9 cellular contexts compared by ENCODE assay signal in the genomic region with DNA sequence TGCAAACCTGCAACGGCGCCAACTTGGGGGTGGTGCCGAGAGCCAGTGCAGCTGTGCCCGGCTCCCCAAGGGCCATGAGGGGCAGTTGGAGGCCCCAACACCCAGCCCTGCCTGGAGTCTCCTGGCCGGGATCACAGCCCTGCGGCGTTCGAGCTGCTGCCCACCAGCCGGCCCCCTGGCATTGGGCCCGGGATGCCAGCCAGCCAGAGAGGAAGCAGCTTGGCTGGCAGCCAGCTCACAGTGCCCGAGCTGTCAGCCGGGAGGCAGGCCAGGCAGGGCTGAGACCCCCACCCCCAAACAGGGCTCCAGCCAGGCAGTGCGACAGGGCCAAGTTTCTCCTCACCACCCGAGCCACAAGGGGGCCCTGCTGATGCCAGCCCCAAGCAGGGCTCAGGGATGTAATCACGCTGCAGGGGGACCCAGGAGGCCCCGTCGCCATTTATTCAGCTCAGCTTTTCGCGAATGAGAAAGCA. TPM values are rescaled to one million over a fixed set of nuclear protein-coding genes. Genes with fewer than 3 reads are reported as not detected.
DNase-seq lines count a peak whose midpoint lies in the region; TF ChIP-seq lines count a peak whose summit lies in the region.
"Had no signal": no experiment of that assay in that cellular context is flagged by ENCODE, and none has a peak within 500 bp of the region (broad histone marks: within the 10 kb centered on the region; RNA-seq: fewer than 3 reads in every experiment).

No MANE protein-coding gene starts in this region.

- no TSS peak for BruUV-seq in A673 (replicated peaks; lab: Mats Ljungman, UMichigan)

- H3K36me3 ChIP-seq in A673 (ENCODE audit: insufficient read depth, low read length, poor library complexity, severe bottlenecking) (no peaks in the 10 kb centered on the region), OCI-LY3 (replicated peaks; ENCODE audit: low read depth, low read length) (no peaks in the 10 kb centered on the region)

- H4K20me1 ChIP-seq in OCI-LY3 (ENCODE audit: insufficient read depth, low read length) = no peaks in the 10 kb centered on the region

- in situ Hi-C loops in GM13977 (cut with MboI; ENCODE audit: low pct_unique_long_range_greater_than_20kb, low sequenced_read_pairs, unreplicated experiment) = no loop called here

- peak; percentile 66 for TF ChIP-seq CTCF in A673 (conservative IDR thresholded peaks at IDR 0.05; ENCODE audit: low read depth, low read length)
- peak; percentile 13 for TF ChIP-seq CTCF in GM13977 (IDR thresholded peaks at IDR 0.05; ENCODE audit: extremely low read depth, insufficient read depth, missing control alignments)
- TF ChIP-seq CTCF in OCI-LY3 (IDR thresholded peaks at IDR 0.05; ENCODE audit: low read depth, low read length) = peak; percentile 46

- intact Hi-C loops in A673 (cut with micrococcal nuclease; ENCODE audit: unreplicated experiment) = no loop called here
- intact Hi-C loops in head of caudate nucleus (cut with DNase I) = no loop called here

- CTCF ChIA-PET in A673 (lab: Charles Lee) = interaction anchor here (0.6 to 1.0 kb wide), 4 partner anchors 9 to 140 kb away, joined by 3 to 9 read pairs (median 4); no protein-coding TSS in a partner anchor
- CTCF ChIA-PET in HEK293T (lab: Yijun Ruan, JAX) = no interaction called here

- H3K27me3 ChIP-seq in A673 (replicated peaks; ENCODE audit: insufficient read depth, low read depth, low read length, poor library complexity) (no peaks in the 10 kb centered on the region), OCI-LY3 (ENCODE audit: low read depth, low read length) (no peaks in the 10 kb centered on the region)

- H3K9me3 ChIP-seq in A673 (ENCODE audit: low read depth, low read length, poor library complexity, severe bottlenecking) = no peaks in the 10 kb centered on the region
- H3K9me3 ChIP-seq in OCI-LY3 (ENCODE audit: insufficient read depth, low read length) = no peaks in the 10 kb centered on the region

- H3K4me1 ChIP-seq in A673 (ENCODE audit: insufficient read depth, low read length, poor library complexity, severe bottlenecking) (peaks cover 52% of the 10 kb centered on the region), OCI-LY3 (ENCODE audit: low read length) (peaks cover 24% of the 10 kb centered on the region)

- H3K9ac ChIP-seq in OCI-LY3 (ENCODE audit: low read length) = no peak overlapping the region

- POLR2A ChIA-PET in A673 (lab: Charles Lee; ENCODE audit: low non-redundant PET) = no interaction called here
- POLR2A ChIA-PET in HEK293T (lab: Yijun Ruan, JAX) = no interaction called here

- no peak overlapping the region for H2AFZ ChIP-seq in OCI-LY3 (ENCODE audit: low read depth, low read length)

- H3K4me2 ChIP-seq in OCI-LY3 (ENCODE audit: low read length) = no peak overlapping the region

- DNase-seq in A673 (ENCODE audit: low spot score) (peak; percentile 66), GM13977 (ENCODE audit: low spot score) (no peak), head of caudate nucleus (peak; percentile 44 to 89 (median 78)), HEK293T (ENCODE audit: extremely low spot score) (no peak), islet precursor cell (no peak), retina (no peak)
- no peak for DNase-seq in activated CD4-positive, alpha-beta T cell treated with anti-CD3 and anti-CD28 coated beads for 1 hour
- DNase-seq: NCI-H1048 had no signal

- H3K4me3 ChIP-seq in A673 (ENCODE audit: low read depth, low read length, poor library complexity, severe bottlenecking) = no peak overlapping the region
- H3K4me3 ChIP-seq in OCI-LY3 (ENCODE audit: low read length) = no peak overlapping the region

- H3K27ac ChIP-seq in A673 (ENCODE audit: low read depth, low read length, poor library complexity, severe bottlenecking) = no peak overlapping the region
- H3K27ac ChIP-seq in OCI-LY3 (ENCODE audit: low read length) = no peak overlapping the region

- no peaks in the 10 kb centered on the region for H3K79me2 ChIP-seq in OCI-LY3 (ENCODE audit: low read length)

TF ChIP-seq in HEK293T, 16 proteins besides CTCF, POLR2A, EP300 and RAD21:
- TF ChIP-seq FOXM1 (IDR thresholded peaks at IDR 0.05; ENCODE audit: borderline replicate concordance) (no peak), HDGF (IDR thresholded peaks at IDR 0.05; ENCODE audit: borderline replicate concordance) (no peak), ZNF384 (IDR thresholded peaks at IDR 0.05) (no peak), BHLHE40 (IDR thresholded peaks at IDR 0.05; ENCODE audit: borderline replicate concordance) (no peak), L3MBTL2 (conservative IDR thresholded peaks at IDR 0.05) (no peak), FOXA1 (IDR thresholded peaks at IDR 0.05) (no peak), ARNT (IDR thresholded peaks at IDR 0.05) (no peak), NFRKB (IDR thresholded peaks at IDR 0.05) (no peak), SUZ12 (IDR thresholded peaks at IDR 0.05) (no peak), LEF1 (IDR thresholded peaks at IDR 0.05; ENCODE audit: borderline replicate concordance) (no peak), SP1 (IDR thresholded peaks at IDR 0.05) (no peak), FOXK2 (IDR thresholded peaks at IDR 0.05) (no peak), ELF4 (IDR thresholded peaks at IDR 0.05) (no peak), CTBP1 (IDR thresholded peaks at IDR 0.05; ENCODE audit: borderline replicate concordance) (no peak), TARDBP (IDR thresholded peaks at IDR 0.05) (no peak)
- TF ChIP-seq, protein P1, sequence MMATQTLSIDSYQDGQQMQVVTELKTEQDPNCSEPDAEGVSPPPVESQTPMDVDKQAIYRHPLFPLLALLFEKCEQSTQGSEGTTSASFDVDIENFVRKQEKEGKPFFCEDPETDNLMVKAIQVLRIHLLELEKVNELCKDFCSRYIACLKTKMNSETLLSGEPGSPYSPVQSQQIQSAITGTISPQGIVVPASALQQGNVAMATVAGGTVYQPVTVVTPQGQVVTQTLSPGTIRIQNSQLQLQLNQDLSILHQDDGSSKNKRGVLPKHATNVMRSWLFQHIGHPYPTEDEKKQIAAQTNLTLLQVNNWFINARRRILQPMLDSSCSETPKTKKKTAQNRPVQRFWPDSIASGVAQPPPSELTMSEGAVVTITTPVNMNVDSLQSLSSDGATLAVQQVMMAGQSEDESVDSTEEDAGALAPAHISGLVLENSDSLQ (IDR thresholded peaks at IDR 0.05) = no peak

RNA-seq across cellular contexts. Expression of a gene that starts 26.0 kb away (rescaled TPM):
- total RNA-seq in A673 (2021) = 69.3 and 77.8 TPM in 2 replicates

Comparison
In these comparisons a context has a peak if more than half of its experiments do, and no peak if none do; other contexts are left out.
1. DNase-seq: peak in A673 (single experiment) and head of caudate nucleus (42 of 42); none in GM13977 (single experiment), HEK293T (single experiment), islet precursor cell (single experiment), retina (single experiment) and activated CD4-positive, alpha-beta T cell treated with anti-CD3 and anti-CD28 coated beads for 1 hour (single experiment).
2. CTCF ChIP-seq: peak in every context shown above with its lines; median percentile 66 in A673; 46 in OCI-LY3; 13 in GM13977.